Comparison of ENCODE assay signal across 9 cellular contexts in genomic region chr1:2539312-2539907, GRCh38. TPM values are rescaled to one million over a fixed set of nuclear protein-coding genes. Genes with fewer than 3 reads are reported as not detected.
DNase-seq lines count a peak whose midpoint lies in the region; ATAC-seq and TF ChIP-seq lines count a peak whose summit lies in the region.
"Had no signal": no experiment of that assay in that cellular context is flagged by ENCODE, and none has a peak within 500 bp of the region (broad histone marks: within the 10 kb centered on the region; RNA-seq: fewer than 3 reads in every experiment).

No MANE protein-coding gene starts in this region.

- TF ChIP-seq CTCF in choroid plexus epithelial cell (conservative IDR thresholded peaks at IDR 0.05; ENCODE audit: low read depth, low read length): peak; percentile 53

- no peak overlapping the region for H3K4me3 Mint-ChIP-seq in activated CD4-positive, alpha-beta T cell treated with anti-CD3 and anti-CD28 coated beads, Interleukin-2, amount 10 ng/mL, durations not matched to agents 24 days and 14 days
- H3K4me3 Mint-ChIP-seq: naive thymus-derived CD8-positive, alpha-beta T cell had no signal

- H3K4me1 Mint-ChIP-seq in activated CD4-positive, alpha-beta T cell treated with anti-CD3 and anti-CD28 coated beads, Interleukin-2, amount 10 ng/mL, durations not matched to agents 24 days and 14 days: no peaks in the 10 kb centered on the region

- DNase-seq in activated CD4-positive, alpha-beta T cell treated with anti-CD3 and anti-CD28 coated beads, Interleukin-2, amount 10 ng/mL, durations not matched to agents 24 days and 14 days: peak; percentile 83
- DNase-seq in activated CD4-positive, alpha-beta T cell treated with anti-CD3 and anti-CD28 coated beads for 4 hours: no peak
- peak; percentile 47 for DNase-seq in RPMI8226
- DNase-seq in choroid plexus epithelial cell (ENCODE audit: low read depth): no peak
- DNase-seq in stimulated activated CD4-positive, alpha-beta T cell treated with anti-CD3 and anti-CD28 coated beads, Interleukin-4, amount 100 ng/mL, for 24 hours: peak; percentile 48
- DNase-seq in DMS114 treated with DMSO at 0.1 percent for 48 hours (lab: John Stamatoyannopoulos, UW; ENCODE audit: unreplicated experiment): no peak
- no peak for DNase-seq in Right ventricle myocardium superior
- no peak for DNase-seq in NCI-H1436 (lab: John Stamatoyannopoulos, UW)

- intact Hi-C loops in activated CD4-positive, alpha-beta T cell treated with anti-CD3 and anti-CD28 coated beads, Interleukin-2, amount 10 ng/mL, durations not matched to agents 24 days and 14 days (cut with micrococcal nuclease): no loop called here
- intact Hi-C loops in Right ventricle myocardium superior (cut with DNase I): no loop called here

- H3K27ac Mint-ChIP-seq in activated CD4-positive, alpha-beta T cell treated with anti-CD3 and anti-CD28 coated beads, Interleukin-2, amount 10 ng/mL, durations not matched to agents 24 days and 14 days: no peak overlapping the region
- H3K27ac Mint-ChIP-seq: naive thymus-derived CD8-positive, alpha-beta T cell had no signal

- no peak for ATAC-seq in Right ventricle myocardium superior (ENCODE audit: poor library complexity)

- H3K4me3 ChIP-seq in choroid plexus epithelial cell (ENCODE audit: low read depth, low read length): no peak overlapping the region

- H3K9me3 Mint-ChIP-seq in activated CD4-positive, alpha-beta T cell treated with anti-CD3 and anti-CD28 coated beads, Interleukin-2, amount 10 ng/mL, durations not matched to agents 24 days and 14 days: no peaks in the 10 kb centered on the region
- H3K9me3 Mint-ChIP-seq: naive thymus-derived CD8-positive, alpha-beta T cell had no signal

- H3K36me3 Mint-ChIP-seq in activated CD4-positive, alpha-beta T cell treated with anti-CD3 and anti-CD28 coated beads, Interleukin-2, amount 10 ng/mL, durations not matched to agents 24 days and 14 days (ENCODE audit: low read depth): no peaks in the 10 kb centered on the region
- H3K36me3 Mint-ChIP-seq: naive thymus-derived CD8-positive, alpha-beta T cell had no signal

- H3K27me3 Mint-ChIP-seq in activated CD4-positive, alpha-beta T cell treated with anti-CD3 and anti-CD28 coated beads, Interleukin-2, amount 10 ng/mL, durations not matched to agents 24 days and 14 days: peaks cover 19% of the 10 kb centered on the region

RNA-seq across cellular contexts. Expression of gene HES5, which starts 9.3 kb away (rescaled TPM):
- total RNA-seq in activated CD4-positive, alpha-beta T cell treated with anti-CD3 and anti-CD28 coated beads, Interleukin-2, amount 10 ng/mL, durations not matched to agents 24 days and 14 days: not detected in 2 replicates
- total RNA-seq in Right ventricle myocardium superior: 1.6 TPM

RNA-seq across cellular contexts. Expression of gene PANK4, which starts 13.0 kb away (rescaled TPM):
- 55.2 and 56.7 TPM in 2 replicates for total RNA-seq in activated CD4-positive, alpha-beta T cell treated with anti-CD3 and anti-CD28 coated beads, Interleukin-2, amount 10 ng/mL, durations not matched to agents 24 days and 14 days
- 45.5 TPM for total RNA-seq in Right ventricle myocardium superior

RNA-seq across cellular contexts. Expression of gene TNFRSF14, which starts 16.8 kb away (rescaled TPM):
- total RNA-seq in activated CD4-positive, alpha-beta T cell treated with anti-CD3 and anti-CD28 coated beads, Interleukin-2, amount 10 ng/mL, durations not matched to agents 24 days and 14 days: 207 and 209 TPM in 2 replicates
- total RNA-seq in Right ventricle myocardium superior: 16.0 TPM

RNA-seq across cellular contexts. Expression of gene PRXL2B, which starts 47.2 kb away (rescaled TPM):
- total RNA-seq in activated CD4-positive, alpha-beta T cell treated with anti-CD3 and anti-CD28 coated beads, Interleukin-2, amount 10 ng/mL, durations not matched to agents 24 days and 14 days: 42.3 and 43.5 TPM in 2 replicates
- 9.8 TPM for total RNA-seq in Right ventricle myocardium superior

Comparison
In these comparisons a context has a peak if more than half of its experiments do, and no peak if none do; other contexts are left out.
1. DNase-seq: peak in activated CD4-positive, alpha-beta T cell treated with anti-CD3 and anti-CD28 coated beads, Interleukin-2, amount 10 ng/mL, durations not matched to agents 24 days and 14 days (single experiment), RPMI8226 (single experiment) and stimulated activated CD4-positive, alpha-beta T cell treated with anti-CD3 and anti-CD28 coated beads, Interleukin-4, amount 100 ng/mL, for 24 hours (single experiment); none in activated CD4-positive, alpha-beta T cell treated with anti-CD3 and anti-CD28 coated beads for 4 hours (0 of 2), choroid plexus epithelial cell (single experiment), DMS114 treated with DMSO at 0.1 percent for 48 hours (single experiment), Right ventricle myocardium superior (single experiment) and NCI-H1436 (single experiment).
2. RNA of gene TNFRSF14, which starts 16.8 kb away (total RNA-seq): 207 to 209 TPM in activated CD4-positive, alpha-beta T cell treated with anti-CD3 and anti-CD28 coated beads, Interleukin-2, amount 10 ng/mL, durations not matched to agents 24 days and 14 days; 16.0 TPM in Right ventricle myocardium superior (single experiment); every median in the first group is over 10 times any median in the second.